Comparison of ENCODE assay signal across 21 cellular contexts in the genomic region with DNA sequence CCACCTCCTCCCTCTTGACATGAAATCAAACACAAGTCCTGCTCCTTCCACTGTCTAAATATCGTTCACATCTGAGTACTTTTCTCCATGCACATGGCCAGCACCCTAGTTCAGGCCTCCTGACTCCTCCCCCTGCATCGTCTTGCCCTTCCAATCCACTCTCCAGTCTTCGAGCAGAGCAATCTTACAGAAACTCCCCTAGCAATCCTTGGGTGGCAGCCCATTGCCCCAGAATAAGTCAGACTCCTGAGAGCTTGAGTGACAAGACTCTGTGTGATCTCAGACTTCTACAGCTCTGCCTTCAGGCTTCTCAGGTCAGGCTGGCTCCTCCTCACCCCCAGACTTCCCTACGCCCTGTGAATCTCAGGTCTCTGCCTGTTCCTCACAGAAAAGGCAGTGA. TPM values are rescaled to one million over a fixed set of nuclear protein-coding genes. Genes with fewer than 3 reads are reported as not detected.
DNase-seq lines count a peak whose midpoint lies in the region; ATAC-seq and TF ChIP-seq lines count a peak whose summit lies in the region.
"Had no signal": no experiment of that assay in that cellular context is flagged by ENCODE, and none has a peak within 500 bp of the region (broad histone marks: within the 10 kb centered on the region; RNA-seq: fewer than 3 reads in every experiment).

No MANE protein-coding gene starts in this region.

- H3K27ac ChIP-seq in CD4-positive, CD25-positive, alpha-beta regulatory T cell (ENCODE audit: insufficient read depth, low read length, poor library complexity, severe bottlenecking), result no peak overlapping the region
- H3K27ac ChIP-seq: 22Rv1, KMS-11 had no signal

- no peak for ATAC-seq in CD4-positive, CD25-positive, alpha-beta regulatory T cell (ENCODE audit: low read depth in 2 of 2)
- ATAC-seq in omental fat pad (ENCODE audit: low FRiP score) (no peak), left colon (no peak)
- ATAC-seq: GM23338 had no signal

- DNase-seq in DMS79 treated with DMSO at 0.1 percent for 48 hours (lab: John Stamatoyannopoulos, UW) (peak; percentile 13), DMS79 (lab: John Stamatoyannopoulos, UW) (no peak), immature natural killer cell (peak in 1 of 3 donors; percentile 21), omental fat pad (ENCODE audit: low spot score) (no peak), left colon (no peak), inferior parietal cortex (ENCODE audit: extremely low spot score) (no peak)
- no peak for DNase-seq in CD4-positive, CD25-positive, alpha-beta regulatory T cell
- DNase-seq in activated CD4-positive, alpha-beta memory T cell treated with anti-CD3 and anti-CD28 coated beads, Interleukin-2, amount 10 ng/mL, durations not matched to agents 7 days and 5 days, result no peak
- DNase-seq: amniotic stem cell; GF-D8; hippocampal formation; NCI-H2029 treated with DMSO at 0.1 percent for 48 hours; stimulated activated CD4-positive, alpha-beta T cell treated with anti-CD3 and anti-CD28 coated beads, Interleukin-4, amount 100 ng/mL, for 4 hours; substantia nigra had no signal

- H3K4me3 ChIP-seq in CD4-positive, CD25-positive, alpha-beta regulatory T cell (ENCODE audit: low read depth, low read length), result no peak overlapping the region
- H3K4me3 ChIP-seq: GM23338 had no signal

- CTCF ChIA-PET in activated CD4-positive, alpha-beta memory T cell treated with anti-CD3 and anti-CD28 coated beads, Interleukin-2, amount 10 ng/mL, durations not matched to agents 7 days and 5 days (lab: Charles Lee), result interaction anchor here (8.5 kb wide), 1 partner anchor 48 kb away, joined by 83 read pairs; a partner anchor contains a TSS

- peak overlapping the region in 2 of 4 donors; percentile 94 for H3K4me3 Mint-ChIP-seq in CD4-positive, CD25-positive, alpha-beta regulatory T cell
- H3K4me3 Mint-ChIP-seq in activated CD4-positive, alpha-beta memory T cell treated with anti-CD3 and anti-CD28 coated beads, Interleukin-2, amount 10 ng/mL, durations not matched to agents 7 days and 5 days, result peak overlapping the region; percentile 96
- peak overlapping the region; percentile 84 to 96 (median 94) for H3K4me3 Mint-ChIP-seq in immature natural killer cell
- H3K4me3 Mint-ChIP-seq: dendritic cell treated with granulocyte-macrophage colony-stimulating factor and Interleukin-4, amounts not matched to agents 40 ng/mL and 50 ng/mL, for 4 days; GM23338; neural crest cell had no signal

- no peaks in the 10 kb centered on the region for H3K27me3 ChIP-seq in CD4-positive, CD25-positive, alpha-beta regulatory T cell (ENCODE audit: control insufficient read depth, insufficient read depth, low read length)

- H3K36me3 ChIP-seq in CD4-positive, CD25-positive, alpha-beta regulatory T cell (ENCODE audit: control insufficient read depth, insufficient read depth, low read length), result peaks cover 41% of the 10 kb centered on the region

- H3K9me3 Mint-ChIP-seq in CD4-positive, CD25-positive, alpha-beta regulatory T cell, result no peaks in the 10 kb centered on the region
- no peaks in the 10 kb centered on the region for H3K9me3 Mint-ChIP-seq in activated CD4-positive, alpha-beta memory T cell treated with anti-CD3 and anti-CD28 coated beads, Interleukin-2, amount 10 ng/mL, durations not matched to agents 7 days and 5 days
- no peaks in the 10 kb centered on the region for H3K9me3 Mint-ChIP-seq in immature natural killer cell
- H3K9me3 Mint-ChIP-seq: dendritic cell treated with granulocyte-macrophage colony-stimulating factor and Interleukin-4, amounts not matched to agents 40 ng/mL and 50 ng/mL, for 4 days; GM23338; neural crest cell had no signal

- no peak for TF ChIP-seq CTCF in omental fat pad (IDR thresholded peaks at IDR 0.05)

- peaks cover 16 to 72% (median 49%) of the 10 kb centered on the region in 4 donors for H3K4me1 Mint-ChIP-seq in CD4-positive, CD25-positive, alpha-beta regulatory T cell
- H3K4me1 Mint-ChIP-seq in activated CD4-positive, alpha-beta memory T cell treated with anti-CD3 and anti-CD28 coated beads, Interleukin-2, amount 10 ng/mL, durations not matched to agents 7 days and 5 days, result peaks cover 88% of the 10 kb centered on the region
- peaks cover 92 to 98% of the 10 kb centered on the region in 2 donors for H3K4me1 Mint-ChIP-seq in immature natural killer cell

- peak overlapping the region in 2 of 3 donors; percentile 100 for H3K27ac Mint-ChIP-seq in CD4-positive, CD25-positive, alpha-beta regulatory T cell
- peak overlapping the region; percentile 100 for H3K27ac Mint-ChIP-seq in activated CD4-positive, alpha-beta memory T cell treated with anti-CD3 and anti-CD28 coated beads, Interleukin-2, amount 10 ng/mL, durations not matched to agents 7 days and 5 days
- peak overlapping the region; percentile 98 to 100 (median 100) for H3K27ac Mint-ChIP-seq in immature natural killer cell
- H3K27ac Mint-ChIP-seq: dendritic cell treated with granulocyte-macrophage colony-stimulating factor and Interleukin-4, amounts not matched to agents 40 ng/mL and 50 ng/mL, for 4 days; GM23338 had no signal

- H3K4me1 ChIP-seq in CD4-positive, CD25-positive, alpha-beta regulatory T cell (ENCODE audit: control insufficient read depth, insufficient read depth, low read length, poor library complexity, severe bottlenecking), result peaks cover 51% of the 10 kb centered on the region

- no peaks in the 10 kb centered on the region for H3K27me3 Mint-ChIP-seq in CD4-positive, CD25-positive, alpha-beta regulatory T cell
- H3K27me3 Mint-ChIP-seq in activated CD4-positive, alpha-beta memory T cell treated with anti-CD3 and anti-CD28 coated beads, Interleukin-2, amount 10 ng/mL, durations not matched to agents 7 days and 5 days, result no peaks in the 10 kb centered on the region
- H3K27me3 Mint-ChIP-seq in immature natural killer cell (ENCODE audit: low read depth in 3 of 3), result peaks cover 28 to 70% (median 58%) of the 10 kb centered on the region in 3 donors

- H3K36me3 Mint-ChIP-seq in CD4-positive, CD25-positive, alpha-beta regulatory T cell, result peaks cover 43% of the 10 kb centered on the region
- peaks cover 97% of the 10 kb centered on the region for H3K36me3 Mint-ChIP-seq in activated CD4-positive, alpha-beta memory T cell treated with anti-CD3 and anti-CD28 coated beads, Interleukin-2, amount 10 ng/mL, durations not matched to agents 7 days and 5 days (ENCODE audit: low read depth)
- peaks cover 34 to 63% (median 36%) of the 10 kb centered on the region in 3 donors for H3K36me3 Mint-ChIP-seq in immature natural killer cell

- POLR2A ChIA-PET in activated CD4-positive, alpha-beta memory T cell treated with anti-CD3 and anti-CD28 coated beads, Interleukin-2, amount 10 ng/mL, durations not matched to agents 7 days and 5 days (lab: Charles Lee), result interaction anchor here (0.9 to 1.9 kb wide), 2 partner anchors 10 to 57 kb away, joined by 3 to 14 read pairs; no protein-coding TSS in a partner anchor

- H3K9me3 ChIP-seq in CD4-positive, CD25-positive, alpha-beta regulatory T cell (ENCODE audit: control insufficient read depth in 2 of 2, low read length in 2 of 2), result no peaks in the 10 kb centered on the region

- intact Hi-C loops in left colon (cut with DNase I, micrococcal nuclease), result no loop called here

RNA-seq across cellular contexts. Expression of a gene that starts 5.5 kb away (rescaled TPM):
- total RNA-seq in CD4-positive, CD25-positive, alpha-beta regulatory T cell, result 158 TPM
- polyA plus RNA-seq in CD4-positive, CD25-positive, alpha-beta regulatory T cell, result 10 to 100 TPM; 27.3 to 36.4 (median 31.2) TPM
- 100 to 1,000 TPM; 192 to 193 TPM for total RNA-seq in activated CD4-positive, alpha-beta memory T cell treated with anti-CD3 and anti-CD28 coated beads, Interleukin-2, amount 10 ng/mL, durations not matched to agents 7 days and 5 days
- polyA plus RNA-seq in immature natural killer cell, result 100 to 1,000 TPM in 1 of 3 donors, 10 to 100 TPM in 2; 76.4 to 139 (median 84.1) TPM
- total RNA-seq in omental fat pad (1 to 10 TPM; 2.2 to 6.5 (median 3.7) TPM), left colon (1 to 10 TPM; 1.4 to 2.4 TPM)
- total RNA-seq: lung microvascular endothelial cell had no signal

RNA-seq across cellular contexts. Expression of a gene that starts 43.8 kb away (rescaled TPM):
- 67.8 TPM for total RNA-seq in CD4-positive, CD25-positive, alpha-beta regulatory T cell
- polyA plus RNA-seq in CD4-positive, CD25-positive, alpha-beta regulatory T cell, result 10 to 100 TPM; 35.5 to 43.3 (median 36.4) TPM
- total RNA-seq in activated CD4-positive, alpha-beta memory T cell treated with anti-CD3 and anti-CD28 coated beads, Interleukin-2, amount 10 ng/mL, durations not matched to agents 7 days and 5 days, result 10 to 100 TPM; 61.6 to 74.1 TPM
- polyA plus RNA-seq in immature natural killer cell, result 10 to 100 TPM; 25.9 to 55.6 (median 32.8) TPM
- total RNA-seq in omental fat pad (10 to 100 TPM; 25.5 to 34.7 (median 28.2) TPM), left colon (10 to 100 TPM; 51.2 to 59.6 TPM)

RNA-seq across cellular contexts. Expression of a gene that starts 47.7 kb away (rescaled TPM):
- total RNA-seq in CD4-positive, CD25-positive, alpha-beta regulatory T cell, result 0.07 TPM
- polyA plus RNA-seq in CD4-positive, CD25-positive, alpha-beta regulatory T cell, result not detected
- total RNA-seq in activated CD4-positive, alpha-beta memory T cell treated with anti-CD3 and anti-CD28 coated beads, Interleukin-2, amount 10 ng/mL, durations not matched to agents 7 days and 5 days, result under 1 TPM; 0.08 to 0.13 TPM
- polyA plus RNA-seq in immature natural killer cell, result not detected
- total RNA-seq in omental fat pad (under 1 TPM in 3 of 4 donors, not detected in 1; 0.06 to 0.12 (median 0.09) TPM), left colon (not detected)
- total RNA-seq: GM23338, lung microvascular endothelial cell had no signal
- polyA plus RNA-seq: GM23338, keratinocyte had no signal

RNA-seq across cellular contexts. Expression of a gene that starts 49.5 kb away (rescaled TPM):
- 0.91 TPM for total RNA-seq in CD4-positive, CD25-positive, alpha-beta regulatory T cell
- under 1 TPM in 3 of 4 donors, not detected in 1; 0.06 to 0.44 (median 0.10) TPM for polyA plus RNA-seq in CD4-positive, CD25-positive, alpha-beta regulatory T cell
- total RNA-seq in activated CD4-positive, alpha-beta memory T cell treated with anti-CD3 and anti-CD28 coated beads, Interleukin-2, amount 10 ng/mL, durations not matched to agents 7 days and 5 days, result 1 to 10 TPM; 1.6 to 1.8 TPM
- under 1 TPM in 1 of 3 donors, not detected in 2; 0.71 TPM for polyA plus RNA-seq in immature natural killer cell
- total RNA-seq in omental fat pad, result 1 to 10 TPM; 1.3 to 6.3 (median 1.6) TPM
- under 1 TPM in 1 of 2 donors, not detected in 1; 0.95 TPM for total RNA-seq in left colon
- total RNA-seq: lung microvascular endothelial cell had no signal

RNA-seq across cellular contexts. Expression of a gene that starts 59.7 kb away (rescaled TPM):
- 87.6 TPM for total RNA-seq in CD4-positive, CD25-positive, alpha-beta regulatory T cell
- polyA plus RNA-seq in CD4-positive, CD25-positive, alpha-beta regulatory T cell, result 10 to 100 TPM; 26.9 to 50.2 (median 36.7) TPM
- 100 to 1,000 TPM; 222 to 229 TPM for total RNA-seq in activated CD4-positive, alpha-beta memory T cell treated with anti-CD3 and anti-CD28 coated beads, Interleukin-2, amount 10 ng/mL, durations not matched to agents 7 days and 5 days
- 10 to 100 TPM; 27.5 to 35.4 (median 32.4) TPM for polyA plus RNA-seq in immature natural killer cell
- total RNA-seq in omental fat pad (100 to 1,000 TPM; 124 to 242 (median 137) TPM), left colon (100 to 1,000 TPM; 198 to 243 TPM)

Comparison
In these comparisons a context has a peak if more than half of its experiments do, and no peak if none do; other contexts are left out.
1. RNA of a gene that starts 5.5 kb away (total RNA-seq): 192 to 193 TPM in activated CD4-positive, alpha-beta memory T cell treated with anti-CD3 and anti-CD28 coated beads, Interleukin-2, amount 10 ng/mL, durations not matched to agents 7 days and 5 days and 158 TPM in CD4-positive, CD25-positive, alpha-beta regulatory T cell (single experiment); 2.2 to 6.5 TPM in omental fat pad and 1.4 to 2.4 TPM in left colon; every median in the first group is over 10 times any median in the second.
2. Peak in every context shown above with its lines, with median percentiles within 50 percentile points of each other: H3K27ac Mint-ChIP-seq.